9 cellular contexts compared by ENCODE assay signal in the genomic region with DNA sequence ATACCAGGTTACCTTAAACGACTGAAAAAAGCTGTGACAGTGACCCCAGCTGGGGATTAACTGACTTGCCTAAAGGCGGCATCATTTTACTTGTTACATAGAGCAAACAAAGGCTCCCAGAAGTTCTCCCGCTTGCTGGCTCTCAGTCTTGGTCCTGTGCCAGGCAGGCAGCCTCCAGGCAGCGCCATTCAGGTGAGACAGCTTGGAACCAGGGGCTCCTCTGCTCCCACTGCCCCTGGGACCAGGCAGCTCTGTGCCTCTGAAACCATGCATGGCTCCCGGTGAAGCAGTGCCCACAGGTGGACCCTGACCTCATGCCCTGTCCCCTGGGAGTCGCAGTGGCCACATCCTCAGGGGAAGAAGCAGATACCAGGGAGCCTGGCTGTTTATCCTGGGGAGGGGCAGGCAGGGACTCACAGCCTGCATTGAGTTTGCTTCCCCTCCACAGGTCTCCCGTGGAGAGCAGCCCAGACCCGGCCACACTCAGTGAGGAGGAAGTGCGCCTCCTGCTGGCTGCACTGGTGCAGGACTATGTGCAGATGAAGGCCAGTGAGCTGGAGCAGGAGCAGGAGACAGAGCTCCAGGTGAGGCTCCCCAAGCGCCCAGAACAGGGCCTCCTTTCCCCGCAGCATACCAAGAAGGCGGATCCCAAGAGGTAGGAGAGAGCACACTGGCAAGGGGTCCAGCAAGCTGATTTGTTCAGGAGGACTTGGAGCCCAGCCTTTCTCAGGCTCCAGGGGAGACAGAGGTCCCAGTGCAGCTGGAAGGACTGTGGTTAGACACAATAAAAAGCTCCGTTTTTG. TPM values are rescaled to one million over a fixed set of nuclear protein-coding genes. Genes with fewer than 3 reads are reported as not detected.
DNase-seq lines count a peak whose midpoint lies in the region; ATAC-seq and TF ChIP-seq lines count a peak whose summit lies in the region.
"Had no signal": no experiment of that assay in that cellular context is flagged by ENCODE, and none has a peak within 500 bp of the region (broad histone marks: within the 10 kb centered on the region; RNA-seq: fewer than 3 reads in every experiment).

No MANE protein-coding gene starts in this region.

- CTCF ChIA-PET in Calu3 (lab: Charles Lee): interaction anchor here (0.6 to 4.5 kb wide), 28 partner anchors 9 to 371 kb away, joined by 3 to 124 read pairs (median 5); partner anchors contain the start of genes CALCB, CYP2R1 and PDE3B

- BruUV-seq in Calu3 (replicated peaks; lab: Mats Ljungman, UMichigan): no TSS peak

- ATAC-seq in GM21360 (IDR thresholded peaks at IDR 0.05; ENCODE audit: unreplicated experiment) (peak; percentile 64), upper lobe of left lung (ENCODE audit: low FRiP score in 2 of 2) (peak; percentile 85 to 91)
- peak; percentile 66 to 71 for ATAC-seq in activated T-cell treated with anti-CD3 and anti-CD28 coated beads, Interleukin-2, amount 50 U/mL, for 4 hours

- peak overlapping the region; percentile 14 for H3K4me3 Mint-ChIP-seq in Calu3 (ENCODE audit: low read depth, unreplicated experiment)
- H3K4me3 Mint-ChIP-seq in activated T-cell treated with anti-CD3 and anti-CD28 coated beads, Interleukin-2, amount 50 U/mL, for 4 hours: no peak overlapping the region
- H3K4me3 Mint-ChIP-seq: activated naive CD8-positive, alpha-beta T cell had no signal

- H3K4me3 ChIP-seq in HL-60 (replicated peaks; ENCODE audit: insufficient read depth, low read length) (no peak overlapping the region), OCI-LY1 (ENCODE audit: low read depth, low read length, poor library complexity, severe bottlenecking) (peak overlapping the region; percentile 50), fibroblast of pulmonary artery (replicated peaks; ENCODE audit: low read depth, low read length) (no peak overlapping the region), ovary (no peak overlapping the region), upper lobe of left lung (no peak overlapping the region)

- peak; percentile 80 for TF ChIP-seq CTCF in Calu3 (IDR thresholded peaks at IDR 0.05; ENCODE audit: unreplicated experiment)
- TF ChIP-seq CTCF in HL-60 (IDR thresholded peaks at IDR 0.05; ENCODE audit: insufficient read depth, low read length): peak; percentile 80
- peak; percentile 86 for TF ChIP-seq CTCF in OCI-LY1 (IDR thresholded peaks at IDR 0.05; ENCODE audit: low read length)
- peak; percentile 76 for TF ChIP-seq CTCF in fibroblast of pulmonary artery (IDR thresholded peaks at IDR 0.05; ENCODE audit: low read length, missing control alignments)
- peak in 1 of 3 donors; percentile 20 for TF ChIP-seq CTCF in ovary (IDR thresholded peaks at IDR 0.05)
- peak; percentile 79 to 86 (median 84) for TF ChIP-seq CTCF in upper lobe of left lung (IDR thresholded peaks at IDR 0.05)

- TF ChIP-seq EP300 in ovary (IDR thresholded peaks at IDR 0.05) (no peak), upper lobe of left lung (IDR thresholded peaks at IDR 0.05) (no peak)

- TF ChIP-seq POLR2A in ovary (IDR thresholded peaks at IDR 0.05) (no peak), upper lobe of left lung (IDR thresholded peaks at IDR 0.05) (no peak)

- 27 to 32% (median 32%) methylated on average over 13 of the region's 13 CpGs for WGBS in ovary, 3 donors
- 31 to 49% methylated on average over 6 to 13 of the region's 13 CpGs for WGBS in upper lobe of left lung, 2 donors

- H3K36me3 ChIP-seq in OCI-LY1 (ENCODE audit: insufficient read depth, low read length): no peaks in the 10 kb centered on the region
- no peaks in the 10 kb centered on the region for H3K36me3 ChIP-seq in ovary
- no peaks in the 10 kb centered on the region for H3K36me3 ChIP-seq in upper lobe of left lung

- H4K20me1 ChIP-seq in OCI-LY1 (ENCODE audit: insufficient read depth, low read length): no peaks in the 10 kb centered on the region

- H3K27ac Mint-ChIP-seq in Calu3 (ENCODE audit: unreplicated experiment): peak overlapping the region; percentile 60
- H3K27ac Mint-ChIP-seq: activated naive CD8-positive, alpha-beta T cell had no signal

- peak overlapping the region; percentile 49; the same call in 1 of the 2 replicates for H3K9ac ChIP-seq in OCI-LY1 (ENCODE audit: low read length)

- no peaks in the 10 kb centered on the region for H3K27me3 Mint-ChIP-seq in Calu3 (ENCODE audit: unreplicated experiment)
- no peaks in the 10 kb centered on the region for H3K27me3 Mint-ChIP-seq in activated T-cell treated with anti-CD3 and anti-CD28 coated beads, Interleukin-2, amount 50 U/mL, for 4 hours (ENCODE audit: low read depth)
- H3K27me3 Mint-ChIP-seq: activated naive CD8-positive, alpha-beta T cell had no signal

- H3K36me3 Mint-ChIP-seq in Calu3 (ENCODE audit: insufficient read depth, unreplicated experiment): no peaks in the 10 kb centered on the region
- H3K36me3 Mint-ChIP-seq in activated T-cell treated with anti-CD3 and anti-CD28 coated beads, Interleukin-2, amount 50 U/mL, for 4 hours (ENCODE audit: insufficient read depth): no peaks in the 10 kb centered on the region
- H3K36me3 Mint-ChIP-seq: activated naive CD8-positive, alpha-beta T cell had no signal

- H2AFZ ChIP-seq in OCI-LY1 (ENCODE audit: low read length): peak overlapping the region; percentile 97; the same call in 1 of the 2 replicates

- H3K9me3 Mint-ChIP-seq in Calu3 (ENCODE audit: low read depth, unreplicated experiment): no peaks in the 10 kb centered on the region
- no peaks in the 10 kb centered on the region for H3K9me3 Mint-ChIP-seq in activated T-cell treated with anti-CD3 and anti-CD28 coated beads, Interleukin-2, amount 50 U/mL, for 4 hours

- peaks cover 5% of the 10 kb centered on the region; the same call in 1 of the 2 replicates for H3F3A ChIP-seq in OCI-LY1 (ENCODE audit: insufficient read depth, low read length)

- intact Hi-C loops in Calu3 (cut with micrococcal nuclease; ENCODE audit: unreplicated experiment): loop anchor here (1.0 to 10.0 kb wide), 7 partner anchors 67 to 370 kb away; partner anchors contain the start of gene PDE3B
- intact Hi-C loops in ovary (cut with DNase I): loop anchor here in 1 of 4 donors (10.0 kb wide), 1 partner anchor 373 kb away; no protein-coding TSS in a partner anchor

- no peaks in the 10 kb centered on the region for H3K9me3 ChIP-seq in OCI-LY1 (ENCODE audit: low read length)
- H3K9me3 ChIP-seq in ovary: no peaks in the 10 kb centered on the region
- H3K9me3 ChIP-seq in upper lobe of left lung: no peaks in the 10 kb centered on the region

- H3K9me2 ChIP-seq in OCI-LY1 (ENCODE audit: low read depth, low read length): no peaks in the 10 kb centered on the region

- H3K27ac ChIP-seq in HL-60 (replicated peaks) (no peak overlapping the region), OCI-LY1 (ENCODE audit: low read depth, low read length, poor library complexity, severe bottlenecking) (peak overlapping the region; percentile 98), ovary (no peak overlapping the region), upper lobe of left lung (no peak overlapping the region)

- H3K79me2 ChIP-seq in OCI-LY1 (ENCODE audit: insufficient read depth, low read length): no peaks in the 10 kb centered on the region

- peak overlapping the region; percentile 85 for H3K4me2 ChIP-seq in OCI-LY1 (ENCODE audit: low read length)

- DNase-seq in Calu3 (peak; percentile 82), HL-60 (ENCODE audit: low read depth in 1 of 2, low spot score in 1 of 2) (peak in 1 of 2 experiments; percentile 80), fibroblast of pulmonary artery (ENCODE audit: low read depth) (peak; percentile 64), ovary (peak; percentile 34 to 72 (median 56)), upper lobe of left lung (peak; percentile 67 to 87)
- peak; percentile 88 for DNase-seq in activated T-cell treated with anti-CD3 and anti-CD28 coated beads, Interleukin-2, amount 50 U/mL, for 4 hours

- H3K27me3 ChIP-seq in HL-60 (ENCODE audit: insufficient read depth, poor library complexity, severe bottlenecking) (no peaks in the 10 kb centered on the region), OCI-LY1 (ENCODE audit: insufficient read depth, low read length) (no peaks in the 10 kb centered on the region), ovary (no peaks in the 10 kb centered on the region), upper lobe of left lung (no peaks in the 10 kb centered on the region)

- H3K4me1 Mint-ChIP-seq in Calu3 (ENCODE audit: low read depth, unreplicated experiment): peaks cover 11% of the 10 kb centered on the region
- H3K4me1 Mint-ChIP-seq in activated T-cell treated with anti-CD3 and anti-CD28 coated beads, Interleukin-2, amount 50 U/mL, for 4 hours (ENCODE audit: low read depth): peaks cover 35% of the 10 kb centered on the region

- H3K4me1 ChIP-seq in OCI-LY1 (ENCODE audit: insufficient read depth, low read length, severe bottlenecking) (peaks cover 54% of the 10 kb centered on the region), ovary (ENCODE audit: insufficient read depth) (peaks cover 1% of the 10 kb centered on the region), upper lobe of left lung (peaks cover 8 to 28% (median 13%) of the 10 kb centered on the region in 4 donors)

RNA-seq across cellular contexts. Expression of gene CYP2R1, which starts 15.6 kb away (rescaled TPM):
- total RNA-seq in Calu3 (2022) (21.0 and 21.4 TPM in 2 replicates), ovary (1 to 10 TPM; 6.0 to 8.5 (median 6.4) TPM), upper lobe of left lung (10 to 100 TPM; 11.5 to 49.2 (median 16.5) TPM)
- 1 to 10 TPM; 3.3 to 5.3 (median 4.1) TPM for total RNA-seq in activated T-cell treated with anti-CD3 and anti-CD28 coated beads, Interleukin-2, amount 50 U/mL, for 4 hours
- 1 to 10 TPM; 8.1 to 8.9 TPM for polyA plus RNA-seq in ovary
